ENCODE assay signal across 9 cellular contexts in genomic region chrX:140664939-140665338, GRCh38. TPM values are rescaled to one million over a fixed set of nuclear protein-coding genes. Genes with fewer than 3 reads are reported as not detected.
DNase-seq lines count a peak whose midpoint lies in the region; ATAC-seq and TF ChIP-seq lines count a peak whose summit lies in the region.
"Had no signal": no experiment of that assay in that cellular context is flagged by ENCODE, and none has a peak within 500 bp of the region (broad histone marks: within the 10 kb centered on the region; RNA-seq: fewer than 3 reads in every experiment).

No MANE protein-coding gene starts in this region.

- no peak for ATAC-seq in lung (ENCODE audit: insufficient read depth, low FRiP score)
- ATAC-seq in HG03039 (IDR thresholded peaks at IDR 0.05; ENCODE audit: unreplicated experiment) = no peak
- ATAC-seq in upper lobe of left lung (ENCODE audit: low FRiP score in 2 of 2) = no peak
- no peak for ATAC-seq in esophagus mucosa

- DNase-seq in EL (peak; percentile 1), HT1080 (ENCODE audit: low read depth) (peak; percentile 14), adrenal gland (no peak), lung (ENCODE audit: low spot score) (no peak), upper lobe of left lung (no peak)
- DNase-seq in activated CD4-positive, alpha-beta T cell treated with anti-CD3 and anti-CD28 coated beads, Interleukin-2, amount 50 U/mL, for 1 hour = no peak
- DNase-seq: activated B cell treated with CpG ODN at 0.5 μM for 24 hours had no signal

- H3K4me3 ChIP-seq in adrenal gland (no peak overlapping the region), lung (no peak overlapping the region), upper lobe of left lung (no peak overlapping the region)

- TF ChIP-seq POLR2A in adrenal gland (IDR thresholded peaks at IDR 0.05) = no peak
- no peak for TF ChIP-seq POLR2A in upper lobe of left lung (IDR thresholded peaks at IDR 0.05)

- H3K27ac ChIP-seq in adrenal gland (no peak overlapping the region), lung (ENCODE audit: low read depth in 1 of 2, low read length in 1 of 2) (no peak overlapping the region), upper lobe of left lung (no peak overlapping the region)

- H3K27me3 ChIP-seq in adrenal gland = peaks cover 12% of the 10 kb centered on the region
- H3K27me3 ChIP-seq in lung (ENCODE audit: control insufficient read depth, insufficient read depth) = no peaks in the 10 kb centered on the region
- no peaks in the 10 kb centered on the region for H3K27me3 ChIP-seq in upper lobe of left lung

- WGBS in adrenal gland, 4 donors = 27 to 44% (median 31%) methylated on average over 3 of the region's 3 CpGs
- WGBS in lung, 2 donors = 40 to 55% methylated on average over 3 of the region's 3 CpGs
- 38 to 46% methylated on average over 3 of the region's 3 CpGs for WGBS in upper lobe of left lung, 2 donors

- TF ChIP-seq EP300 in upper lobe of left lung (IDR thresholded peaks at IDR 0.05) = no peak

- intact Hi-C loops in adrenal gland (cut with DNase I) = loop anchor here in 1 of 2 donors (10.0 kb wide), 1 partner anchor 610 kb away; no protein-coding TSS in a partner anchor

- H3K4me1 ChIP-seq in adrenal gland (replicated peaks in 1 of 2) (no peaks in the 10 kb centered on the region), lung (ENCODE audit: control insufficient read depth in 2 of 2, insufficient read depth in 2 of 2, low read length in 2 of 2) (no peaks in the 10 kb centered on the region), upper lobe of left lung (no peaks in the 10 kb centered on the region)

- TF ChIP-seq CTCF in adrenal gland (IDR thresholded peaks at IDR 0.05) (peak in 5 of 6 experiments; percentile 24 to 42 (median 27)), lung (IDR thresholded peaks at IDR 0.05; ENCODE audit: control extremely low read depth, extremely low read depth) (peak; percentile 4), upper lobe of left lung (IDR thresholded peaks at IDR 0.05) (peak in 3 of 6 experiments; percentile 32 to 54 (median 42))

- H3K36me3 ChIP-seq in adrenal gland (replicated peaks in 1 of 2) = no peaks in the 10 kb centered on the region
- H3K36me3 ChIP-seq in lung (ENCODE audit: control insufficient read depth in 2 of 2, insufficient read depth in 2 of 2, low read length in 2 of 2) = no peaks in the 10 kb centered on the region
- no peaks in the 10 kb centered on the region for H3K36me3 ChIP-seq in upper lobe of left lung

- H3K9me3 ChIP-seq in adrenal gland (replicated peaks in 1 of 3) (no peaks in the 10 kb centered on the region), lung (ENCODE audit: control insufficient read depth in 2 of 2, insufficient read depth in 1 of 2, low read length in 1 of 2) (no peaks in the 10 kb centered on the region), upper lobe of left lung (no peaks in the 10 kb centered on the region)

RNA-seq across cellular contexts. Expression of gene LINC00632, which starts 44.6 kb away (rescaled TPM):
- 0.63 and 2.1 TPM in 2 replicates for total RNA-seq in HT1080 (2014; rRNA removed; shearing (Covaris generic))
- 1.1 TPM in 2 replicates for polyA plus RNA-seq in HT1080 (2015; cell fraction: cytosol; rRNA removed)
- 2.2 TPM in 2 replicates for polyA plus RNA-seq in HT1080 (2015; cell fraction: nucleus; rRNA removed)
- total RNA-seq in adrenal gland (10 to 100 TPM in 5 of 8 donors, 1 to 10 TPM in 3; 2.9 to 94.0 (median 23.8) TPM), lung (100 to 1,000 TPM; 105 to 106 TPM), upper lobe of left lung (100 to 1,000 TPM in 1 of 6 donors, 10 to 100 TPM in 5; 18.3 to 175 (median 30.5) TPM), esophagus mucosa (3.1 TPM)
- polyA plus RNA-seq in adrenal gland (10 to 100 TPM in 1 of 3 donors, 1 to 10 TPM in 2; 2.3 to 56.5 (median 5.1) TPM), lung (1 to 10 TPM in 1 of 2 donors, under 1 TPM in 1; 0.57 to 8.5 TPM)

Comparison
In these comparisons a context has a peak if more than half of its experiments do, and no peak if none do; other contexts are left out.
1. DNase-seq: peak in EL (single experiment) and HT1080 (single experiment); none in adrenal gland (0 of 7), lung (single experiment), activated CD4-positive, alpha-beta T cell treated with anti-CD3 and anti-CD28 coated beads, Interleukin-2, amount 50 U/mL, for 1 hour (single experiment) and upper lobe of left lung (0 of 2).